In genomic region chr21:17512245-17513213, GRCh38 we compare ENCODE assay signal across 8 cellular contexts. TPM values are rescaled to one million over a fixed set of nuclear protein-coding genes. Genes with fewer than 3 reads are reported as not detected.
DNase-seq lines count a peak whose midpoint lies in the region; ATAC-seq and TF ChIP-seq lines count a peak whose summit lies in the region.

TSS of gene CXADR (plus strand) at chr21:17513043. CDS start at chr21:17513130, 87 bp downstream.

- ATAC-seq in HG02588 (IDR thresholded peaks at IDR 0.05; ENCODE audit: unreplicated experiment): peak; percentile 90

- H3K4me1 ChIP-seq in spleen: peaks cover 10 to 30% (median 26%) of the 10 kb centered on the region in 6 donors

- DNase-seq in GM06990 (ENCODE audit: extremely low read depth, insufficient read length) (peak; percentile 73), NCI-H1417 (lab: John Stamatoyannopoulos, UW) (peak; percentile 94 to 96 (median 94)), T1000 (lab: John Stamatoyannopoulos, UW) (peak; percentile 68), iPS-NIHi11 (ENCODE audit: low spot score) (peak; percentile 95), spleen (peak; percentile 89), AG08395 (ENCODE audit: low spot score) (no peak)

- peak within 1 kb of the TSS; percentile 88 to 95 (median 91) for H3K4me3 Mint-ChIP-seq in brain

- H3K36me3 Mint-ChIP-seq in brain: peaks cover 22% of the 10 kb centered on the region

- H3K4me3 ChIP-seq in GM06990 (replicated peaks; ENCODE audit: low read depth, low read length) (peak within 1 kb of the TSS; percentile 62), spleen (peak within 1 kb of the TSS; percentile 64 to 88 (median 73))

- TF ChIP-seq CTCF in GM06990 (IDR thresholded peaks at IDR 0.05; ENCODE audit: insufficient read depth, low read length, poor library complexity, severe bottlenecking) (peak; percentile 59), brain (conservative IDR thresholded peaks at IDR 0.05) (peak; percentile 64 to 85), spleen (IDR thresholded peaks at IDR 0.05 in 8 of 11, conservative IDR thresholded peaks at IDR 0.05 in 3 of 11) (peak in 9 of 11 experiments; percentile 11 to 61 (median 49))

- intact Hi-C loops in spleen (cut with DNase I; ENCODE audit: low total_unique reads): no loop called here

- no peaks in the 10 kb centered on the region; the same call in 1 of the 2 replicates for H3K27me3 ChIP-seq in GM06990 (replicated peaks; ENCODE audit: control insufficient read depth, insufficient read depth, low read length)
- peaks cover 0 to 75% (median 23%) of the 10 kb centered on the region in 7 donors for H3K27me3 ChIP-seq in spleen (replicated peaks in 1 of 7)

- peak within 1 kb of the TSS; percentile 87 to 99 (median 98) for H3K27ac Mint-ChIP-seq in brain

- no peak for TF ChIP-seq POLR2A in spleen (IDR thresholded peaks at IDR 0.05)

- peak within 1 kb of the TSS in 5 of 8 donors; percentile 13 to 64 (median 28) for H3K27ac ChIP-seq in spleen

- H3K9me3 Mint-ChIP-seq in brain: peaks cover 0 to 7% (median 0%) of the 10 kb centered on the region in 5 experiments

- H3K36me3 ChIP-seq in GM06990 (ENCODE audit: control insufficient read depth, insufficient read depth, low read length) (no peaks in the 10 kb centered on the region), spleen (no peaks in the 10 kb centered on the region)

- peaks cover 17% of the 10 kb centered on the region for H3K27me3 Mint-ChIP-seq in brain

- 1 to 2% (median 1%) methylated on average over 23 to 83 of the region's 83 CpGs for WGBS in spleen, 5 donors

- H3K4me1 Mint-ChIP-seq in brain: peaks cover 48% of the 10 kb centered on the region

- no peaks in the 10 kb centered on the region for H3K9me3 ChIP-seq in spleen

RNA-seq across cellular contexts. Expression of gene CXADR, which starts in this region (rescaled TPM):
- polyA plus RNA-seq in brain (ENCODE audit: insufficient read depth, low read depth, low replicate concordance) (17.3 TPM), spleen (under 1 TPM; 0.11 to 0.29 (median 0.29) TPM)
- 10 to 100 TPM in 1 of 7 donors, 1 to 10 TPM in 6; 1.5 to 10.7 (median 4.8) TPM for total RNA-seq in spleen

Comparison
In these comparisons a context has a peak if more than half of its experiments do, and no peak if none do; other contexts are left out.
1. RNA of gene CXADR (polyA plus RNA-seq): 17.3 TPM in brain (single experiment); 0.11 to 0.29 TPM in spleen; every median in the first group is over 10 times any median in the second.
2. Peak in every context shown above with its lines, with median percentiles within 50 percentile points of each other: CTCF ChIP-seq.